ENCODE assay signal across 3 cellular contexts in the genomic region with DNA sequence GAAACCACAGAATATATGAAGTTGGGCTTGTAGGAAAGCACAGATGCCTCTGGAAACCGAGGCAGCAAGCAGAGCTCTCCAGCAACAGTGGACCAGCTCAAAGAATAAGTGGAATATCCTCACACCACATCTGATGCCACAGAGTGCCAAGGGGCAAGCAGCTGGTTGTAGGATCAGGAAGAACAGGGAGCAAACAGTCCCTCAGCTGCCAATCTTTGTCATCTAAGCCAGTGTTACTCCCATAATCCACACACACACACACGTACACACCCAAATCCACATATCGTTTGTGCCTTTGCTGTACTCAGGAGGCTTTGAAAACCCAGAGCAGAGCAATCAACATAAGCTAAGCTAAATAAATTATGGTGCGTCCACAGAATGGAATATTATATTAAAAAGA.
"Had no signal": no experiment of that assay in that cellular context is flagged by ENCODE, and none has a peak within 500 bp of the region (broad histone marks: within the 10 kb centered on the region; RNA-seq: fewer than 3 reads in every experiment).

No MANE protein-coding gene starts in this region.

- DNase-seq: GDM1, GF-D8 had no signal

- ATAC-seq: GM12878 had no signal

- H3K4me3 ChIP-seq: GM12878 had no signal
